Comparison of ENCODE assay signal across 8 cellular contexts in the genomic region with DNA sequence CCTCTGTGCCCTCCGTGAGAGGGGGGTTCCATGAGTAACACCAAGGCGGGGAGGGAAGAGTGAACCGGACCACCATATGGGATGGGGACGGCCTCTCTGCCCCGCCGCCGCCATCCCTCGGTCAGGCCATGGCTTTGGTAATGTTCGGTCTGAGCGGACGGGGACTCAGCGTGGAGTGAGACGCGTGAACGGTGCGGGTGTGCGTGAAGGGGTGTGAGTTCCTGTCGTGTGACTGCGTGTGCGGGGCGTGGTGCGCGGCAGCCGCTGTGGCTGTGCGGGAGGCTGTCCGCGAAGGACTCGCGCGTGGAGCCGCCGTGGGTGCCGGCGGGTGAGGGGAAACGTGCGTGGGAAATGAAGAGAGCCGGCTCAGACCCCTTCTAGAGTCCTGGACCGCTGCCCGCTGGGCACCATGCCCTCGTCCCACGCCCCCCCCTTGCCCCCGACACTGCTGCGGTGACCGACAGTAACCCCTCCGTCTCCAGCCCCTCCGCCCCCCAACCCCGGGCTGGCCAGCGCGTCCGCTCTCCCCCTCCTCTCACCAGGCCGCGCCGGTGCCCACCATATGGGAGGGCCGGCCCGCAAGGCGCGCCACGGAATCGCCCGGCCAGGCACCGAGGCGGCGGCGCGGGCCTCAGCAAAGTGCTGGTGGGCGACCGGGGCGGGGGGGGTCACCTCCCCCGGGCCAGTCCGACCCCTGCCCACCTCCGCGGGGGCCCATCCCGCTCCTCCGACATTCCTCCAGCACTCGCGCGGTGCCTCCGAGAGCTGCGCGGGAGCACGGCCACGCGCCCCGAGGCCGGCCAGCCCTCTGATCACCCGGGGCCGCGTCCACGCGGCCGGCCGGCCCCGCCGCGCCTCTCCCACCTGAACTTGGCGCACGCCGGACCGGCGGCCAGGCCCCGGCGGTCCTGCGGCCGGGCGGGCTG. TPM values are rescaled to one million over a fixed set of nuclear protein-coding genes. Genes with fewer than 3 reads are reported as not detected.
DNase-seq lines count a peak whose midpoint lies in the region; ATAC-seq, FAIRE-seq and TF ChIP-seq lines count a peak whose summit lies in the region.

No MANE protein-coding gene starts in this region.

- H3K4ac ChIP-seq in mesenchymal stem cell (ENCODE audit: low read depth in 1 of 2, low read length in 2 of 2) = peak overlapping the region in 1 of 2 experiments; percentile 76

- H3F3A ChIP-seq in MM.1S (ENCODE audit: insufficient read depth, low read length) = peaks cover 14% of the 10 kb centered on the region

- H3K27me3 ChIP-seq in MM.1S (replicated peaks; ENCODE audit: insufficient read depth, low read length) (no peaks in the 10 kb centered on the region), mesenchymal stem cell (ENCODE audit: control insufficient read depth in 1 of 2, insufficient read depth in 1 of 2, low read length in 2 of 2) (peaks cover 41 to 60% of the 10 kb centered on the region in 2 experiments), transverse colon (peaks cover 59% of the 10 kb centered on the region), Karpas-422 (ENCODE audit: low read length) (no peaks in the 10 kb centered on the region)

- H2BK15ac ChIP-seq in mesenchymal stem cell (ENCODE audit: low read depth, poor library complexity, severe bottlenecking) = peak overlapping the region; percentile 90

- 1% methylated on average over 47 of the region's 105 CpGs for WGBS in mesenchymal stem cell
- 1% methylated on average over 61 of the region's 105 CpGs; no CpG with 5 or more reads in 1 of the 2 donors for WGBS in transverse colon (ENCODE audit: low coverage in 1 of 2), 2 donors

- H2BK5ac ChIP-seq in mesenchymal stem cell (ENCODE audit: low read depth, low read length, poor library complexity, severe bottlenecking) = no peak overlapping the region

- H3K4me2 ChIP-seq in MM.1S (ENCODE audit: low read depth, low read length) (peak overlapping the region; percentile 100), mesenchymal stem cell (ENCODE audit: low read length, poor library complexity, severe bottlenecking) (peak overlapping the region; percentile 96), Karpas-422 (ENCODE audit: low read depth, low read length, poor library complexity, severe bottlenecking) (no peak overlapping the region)

- peak overlapping the region; percentile 88 for H3K9ac ChIP-seq in MM.1S (ENCODE audit: low read length)
- H3K9ac ChIP-seq in mesenchymal stem cell (ENCODE audit: low read length) = peak overlapping the region; percentile 79
- H3K9ac ChIP-seq in Karpas-422 (ENCODE audit: low read length) = no peak overlapping the region

- TF ChIP-seq CTCF in MM.1S (IDR thresholded peaks at IDR 0.05; ENCODE audit: low read length) = no peak
- no peak for TF ChIP-seq CTCF in transverse colon (IDR thresholded peaks at IDR 0.05)

- peak overlapping the region; percentile 83 for H4K8ac ChIP-seq in mesenchymal stem cell (ENCODE audit: low read length)

- H3K9me3 ChIP-seq in MM.1S (replicated peaks; ENCODE audit: insufficient read depth, low read length) = no peaks in the 10 kb centered on the region
- peaks cover 10% of the 10 kb centered on the region for H3K9me3 ChIP-seq in mesenchymal stem cell (ENCODE audit: control insufficient read depth, low read length)
- no peaks in the 10 kb centered on the region for H3K9me3 ChIP-seq in transverse colon
- H3K9me3 ChIP-seq in Karpas-422 (ENCODE audit: low read length) = no peaks in the 10 kb centered on the region

- no peak for TF ChIP-seq POLR2A in GM12891 (IDR thresholded peaks at IDR 0.05; ENCODE audit: low read depth, low read length)
- TF ChIP-seq POLR2A in transverse colon (IDR thresholded peaks at IDR 0.05) = peak; percentile 21

- no peaks in the 10 kb centered on the region for H3K79me1 ChIP-seq in mesenchymal stem cell (replicated peaks; ENCODE audit: low read length, poor library complexity, severe bottlenecking)

- intact Hi-C loops in transverse colon (cut with DNase I; ENCODE audit: low total_unique reads) = loop anchor here (10.0 kb wide), 1 partner anchor 92 kb away; no protein-coding TSS in a partner anchor

- H2AFZ ChIP-seq in MM.1S (ENCODE audit: low read length) (peak overlapping the region; percentile 69), mesenchymal stem cell (ENCODE audit: low read depth, low read length) (peak overlapping the region; percentile 79), Karpas-422 (ENCODE audit: low read length) (no peak overlapping the region)

- H3K79me2 ChIP-seq in MM.1S (ENCODE audit: low read length) (peaks cover 10% of the 10 kb centered on the region), Karpas-422 (ENCODE audit: low read length) (no peaks in the 10 kb centered on the region)

- H3K36me3 ChIP-seq in MM.1S (replicated peaks; ENCODE audit: insufficient read depth, low read length) = no peaks in the 10 kb centered on the region
- H3K36me3 ChIP-seq in mesenchymal stem cell (ENCODE audit: control insufficient read depth in 1 of 2, insufficient read depth in 2 of 2, low read depth in 1 of 2, low read length in 2 of 2) = no peaks in the 10 kb centered on the region
- no peaks in the 10 kb centered on the region for H3K36me3 ChIP-seq in transverse colon
- H3K36me3 ChIP-seq in Karpas-422 (ENCODE audit: insufficient read depth, low read length) = no peaks in the 10 kb centered on the region

- no peaks in the 10 kb centered on the region for H3K9me2 ChIP-seq in MM.1S (replicated peaks; ENCODE audit: insufficient read depth, low read length)
- no peaks in the 10 kb centered on the region for H3K9me2 ChIP-seq in Karpas-422 (replicated peaks; ENCODE audit: insufficient read depth, low read length)

- H3K23ac ChIP-seq in mesenchymal stem cell (ENCODE audit: low read length in 2 of 2) = peak overlapping the region; percentile 90 to 96

- H4K91ac ChIP-seq in mesenchymal stem cell (ENCODE audit: low read length) = peak overlapping the region; percentile 88

- H3K27ac ChIP-seq in MM.1S (ENCODE audit: low read length) = peak overlapping the region; percentile 44; the same call in 1 of the 2 replicates
- H3K27ac ChIP-seq in mesenchymal stem cell (ENCODE audit: low read length, poor library complexity, severe bottlenecking) = no peak overlapping the region
- peak overlapping the region; percentile 76 to 88 (median 82) for H3K27ac ChIP-seq in transverse colon
- no peak overlapping the region for H3K27ac ChIP-seq in Karpas-422 (ENCODE audit: low read length)

- peak overlapping the region in 1 of 2 experiments; percentile 87 for H2BK12ac ChIP-seq in mesenchymal stem cell (ENCODE audit: low read length in 2 of 2)

- no peaks in the 10 kb centered on the region for H4K20me1 ChIP-seq in MM.1S (ENCODE audit: insufficient read depth, low read length)
- no peaks in the 10 kb centered on the region for H4K20me1 ChIP-seq in Karpas-422 (ENCODE audit: insufficient read depth, low read depth, low read length)

- H2BK120ac ChIP-seq in mesenchymal stem cell (ENCODE audit: low read depth, low read length) = no peak overlapping the region

- peak; percentile 38 for DNase-seq in GM12891 (ENCODE audit: insufficient read length, low spot score)
- no peak for DNase-seq in MM.1S
- peak; percentile 32 for DNase-seq in dermis blood vessel endothelial cell
- DNase-seq in mesenchymal stem cell = no peak
- peak; percentile 20 for DNase-seq in transverse colon
- DNase-seq in NCI-H446 treated with DMSO at 0.1 percent for 48 hours (lab: John Stamatoyannopoulos, UW) = no peak
- no peak for DNase-seq in Karpas-422

- H3K4me1 ChIP-seq in MM.1S (ENCODE audit: low read length) (peaks cover 11% of the 10 kb centered on the region; the same call in 1 of the 2 replicates), mesenchymal stem cell (ENCODE audit: control insufficient read depth, insufficient read depth, low read depth, low read length) (peaks cover 24% of the 10 kb centered on the region), transverse colon (peaks cover 0 to 30% (median 18%) of the 10 kb centered on the region in 4 donors), Karpas-422 (ENCODE audit: low read length) (no peaks in the 10 kb centered on the region)

- H2AK5ac ChIP-seq in mesenchymal stem cell (ENCODE audit: low read length, severe bottlenecking) = no peak overlapping the region

- H3K14ac ChIP-seq in mesenchymal stem cell (ENCODE audit: low read length in 2 of 2) = peak overlapping the region in 1 of 2 experiments; percentile 78

- H3K4me3 ChIP-seq in MM.1S (ENCODE audit: low read length) (peak overlapping the region; percentile 87), mesenchymal stem cell (ENCODE audit: insufficient read depth in 1 of 2, low read depth in 1 of 2, low read length in 2 of 2) (peak overlapping the region; percentile 44 to 80), transverse colon (peak overlapping the region; percentile 61 to 89 (median 64)), Karpas-422 (ENCODE audit: low read length) (no peak overlapping the region)

- no peak for ATAC-seq in GM21576 (IDR thresholded peaks at IDR 0.05; ENCODE audit: unreplicated experiment)

- in situ Hi-C loops in transverse colon (cut with MboI; ENCODE audit: low pct_ligation_motif_present in 1 of 4, low pct_unique_long_range_greater_than_20kb in 1 of 4, low sequenced_read_pairs in 3 of 4) = no loop called here

- TF ChIP-seq EP300 in transverse colon (IDR thresholded peaks at IDR 0.05; ENCODE audit: low read depth) = no peak

- H3K18ac ChIP-seq in mesenchymal stem cell (ENCODE audit: low read depth in 1 of 2, low read length in 2 of 2) = peak overlapping the region; percentile 65 to 95

- no peak for FAIRE-seq in GM12891 (lab: Jason Lieb, UNC)

TF ChIP-seq in GM12891, 5 proteins besides CTCF, POLR2A, EP300 and RAD21:
- TF ChIP-seq POLR2AphosphoS5 (IDR thresholded peaks at IDR 0.05; ENCODE audit: low read depth, low read length) (no peak), SPI1 (IDR thresholded peaks at IDR 0.05; ENCODE audit: low read depth, low read length) (no peak), POU2F2 (IDR thresholded peaks at IDR 0.05; ENCODE audit: low read depth, low read length) (no peak), PAX5 (IDR thresholded peaks at IDR 0.05; ENCODE audit: insufficient read depth, low read length, severe bottlenecking) (no peak), TAF1 (IDR thresholded peaks at IDR 0.05; ENCODE audit: low read depth, low read length) (no peak)
TF ChIP-seq in GM12891: peak in this region for 0.

RNA-seq across cellular contexts. Expression of a gene that starts 0.6 kb away (rescaled TPM):
- not detected for polyA plus RNA-seq in GM12891 (2012; ENCODE audit: low read depth, missing spikeins)
- total RNA-seq in dermis blood vessel endothelial cell (4.0 and 5.6 TPM in 2 replicates), transverse colon (10 to 100 TPM in 2 of 4 donors, 1 to 10 TPM in 2; 4.0 to 19.5 (median 8.4) TPM)
- polyA plus RNA-seq in mesenchymal stem cell (2013, experiment 1 of 2) = 0.84 TPM
- polyA plus RNA-seq in mesenchymal stem cell (2013, experiment 2 of 2) = 0.96 TPM
- not detected in 2 replicates for total RNA-seq in Karpas-422 (2014; rRNA removed; shearing (Covaris generic); ENCODE audit: low replicate concordance)

RNA-seq across cellular contexts. Expression of a gene that starts 38.1 kb away (rescaled TPM):
- not detected for polyA plus RNA-seq in GM12891 (2012; ENCODE audit: low read depth, missing spikeins)
- total RNA-seq in dermis blood vessel endothelial cell = not detected in 2 replicates
- polyA plus RNA-seq in mesenchymal stem cell (2013, experiment 1 of 2) = not detected
- polyA plus RNA-seq in mesenchymal stem cell (2013, experiment 2 of 2) = not detected
- not detected for total RNA-seq in transverse colon
- not detected in 2 replicates for total RNA-seq in Karpas-422 (2014; rRNA removed; shearing (Covaris generic); ENCODE audit: low replicate concordance)

Comparison
In these comparisons a context has a peak if more than half of its experiments do, and no peak if none do; other contexts are left out.
1. DNase-seq: peak in GM12891 (single experiment), dermis blood vessel endothelial cell (single experiment) and transverse colon (single experiment); none in MM.1S (single experiment), mesenchymal stem cell (single experiment), NCI-H446 treated with DMSO at 0.1 percent for 48 hours (single experiment) and Karpas-422 (single experiment).
2. H3K27ac ChIP-seq: peak in MM.1S (single experiment) and transverse colon (4 of 4); none in mesenchymal stem cell (single experiment) and Karpas-422 (single experiment).